Comparison of ENCODE assay signal across 2 cellular contexts in the genomic region with DNA sequence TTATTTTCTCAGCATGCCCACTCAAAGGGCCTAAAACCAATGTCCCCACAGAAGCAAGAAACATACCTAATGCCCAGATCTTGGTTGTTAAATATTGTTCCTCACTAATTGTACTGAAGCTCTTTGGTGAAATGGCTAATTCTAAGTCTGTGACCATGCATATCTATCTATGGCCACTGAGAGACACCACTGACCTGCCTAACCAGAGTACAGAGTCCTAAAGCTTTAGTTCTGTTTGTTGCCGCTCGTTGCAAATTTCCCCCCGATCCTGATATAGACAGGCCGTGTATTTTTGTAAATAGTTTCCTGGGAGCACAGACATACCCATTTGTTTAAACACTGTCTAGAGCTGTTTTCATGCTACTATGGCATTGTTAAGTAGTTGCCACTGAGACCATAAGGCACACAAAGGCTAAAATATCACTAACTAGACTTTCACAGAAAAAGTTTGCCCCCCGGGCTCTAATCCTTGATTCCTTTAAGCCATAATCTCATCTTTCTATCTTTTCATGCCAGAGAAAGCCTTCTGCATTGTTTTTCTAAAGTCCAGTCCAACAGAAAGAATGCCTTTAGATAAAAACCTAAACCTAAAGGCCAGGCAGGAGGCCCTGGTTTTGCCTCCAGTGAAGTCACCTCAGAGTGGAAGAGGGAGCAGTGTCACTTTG.
TF ChIP-seq lines count a peak whose summit lies in the region.

No MANE protein-coding gene starts in this region.

TF ChIP-seq in A549, 52 proteins besides CTCF, POLR2A, EP300 and RAD21 (continued from another document):
- TF ChIP-seq SREBF2 (IDR thresholded peaks at IDR 0.05) = no peak
- TF ChIP-seq HEYL (CRISPR knock-in tag; IDR thresholded peaks at IDR 0.05) = no peak
- TF ChIP-seq JUNB (IDR thresholded peaks at IDR 0.05) = no peak
- TF ChIP-seq, protein P1, sequence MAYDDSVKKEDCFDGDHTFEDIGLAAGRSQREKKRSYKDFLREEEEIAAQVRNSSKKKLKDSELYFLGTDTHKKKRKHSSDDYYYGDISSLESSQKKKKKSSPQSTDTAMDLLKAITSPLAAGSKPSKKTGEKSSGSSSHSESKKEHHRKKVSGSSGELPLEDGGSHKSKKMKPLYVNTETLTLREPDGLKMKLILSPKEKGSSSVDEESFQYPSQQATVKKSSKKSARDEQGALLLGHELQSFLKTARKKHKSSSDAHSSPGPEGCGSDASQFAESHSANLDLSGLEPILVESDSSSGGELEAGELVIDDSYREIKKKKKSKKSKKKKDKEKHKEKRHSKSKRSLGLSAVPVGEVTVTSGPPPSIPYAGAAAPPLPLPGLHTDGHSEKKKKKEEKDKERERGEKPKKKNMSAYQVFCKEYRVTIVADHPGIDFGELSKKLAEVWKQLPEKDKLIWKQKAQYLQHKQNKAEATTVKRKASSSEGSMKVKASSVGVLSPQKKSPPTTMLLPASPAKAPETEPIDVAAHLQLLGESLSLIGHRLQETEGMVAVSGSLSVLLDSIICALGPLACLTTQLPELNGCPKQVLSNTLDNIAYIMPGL (CRISPR knock-in tag; IDR thresholded peaks at IDR 0.05; ENCODE audit: borderline replicate concordance) = no peak
- TF ChIP-seq, protein P2, sequence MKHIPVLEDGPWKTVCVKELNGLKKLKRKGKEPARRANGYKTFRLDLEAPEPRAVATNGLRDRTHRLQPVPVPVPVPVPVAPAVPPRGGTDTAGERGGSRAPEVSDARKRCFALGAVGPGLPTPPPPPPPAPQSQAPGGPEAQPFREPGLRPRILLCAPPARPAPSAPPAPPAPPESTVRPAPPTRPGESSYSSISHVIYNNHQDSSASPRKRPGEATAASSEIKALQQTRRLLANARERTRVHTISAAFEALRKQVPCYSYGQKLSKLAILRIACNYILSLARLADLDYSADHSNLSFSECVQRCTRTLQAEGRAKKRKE (CRISPR knock-in tag; IDR thresholded peaks at IDR 0.05; ENCODE audit: low read depth) = no peak
- TF ChIP-seq ZFP36 (IDR thresholded peaks at IDR 0.05; ENCODE audit: borderline replicate concordance, partially characterized antibody) = no peak

TF ChIP-seq in HepG2, 621 proteins besides CTCF, POLR2A, EP300 and RAD21:
- TF ChIP-seq ZFP36L2 (CRISPR knock-in tag; IDR thresholded peaks at IDR 0.05) = no peak
- peak; percentile 65; the same call in 1 of the 2 replicates for TF ChIP-seq SMC3 (IDR thresholded peaks at IDR 0.05; ENCODE audit: low read length)
- no peak for TF ChIP-seq ATAD3A (CRISPR knock-in tag; IDR thresholded peaks at IDR 0.05)
- no peak for TF ChIP-seq GABPB1 (CRISPR knock-in tag; IDR thresholded peaks at IDR 0.05)
- TF ChIP-seq, protein P3, sequence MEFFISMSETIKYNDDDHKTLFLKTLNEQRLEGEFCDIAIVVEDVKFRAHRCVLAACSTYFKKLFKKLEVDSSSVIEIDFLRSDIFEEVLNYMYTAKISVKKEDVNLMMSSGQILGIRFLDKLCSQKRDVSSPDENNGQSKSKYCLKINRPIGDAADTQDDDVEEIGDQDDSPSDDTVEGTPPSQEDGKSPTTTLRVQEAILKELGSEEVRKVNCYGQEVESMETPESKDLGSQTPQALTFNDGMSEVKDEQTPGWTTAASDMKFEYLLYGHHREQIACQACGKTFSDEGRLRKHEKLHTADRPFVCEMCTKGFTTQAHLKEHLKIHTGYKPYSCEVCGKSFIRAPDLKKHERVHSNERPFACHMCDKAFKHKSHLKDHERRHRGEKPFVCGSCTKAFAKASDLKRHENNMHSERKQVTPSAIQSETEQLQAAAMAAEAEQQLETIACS (CRISPR knock-in tag; IDR thresholded peaks at IDR 0.05) = no peak
- no peak for TF ChIP-seq SP2 (CRISPR knock-in tag; IDR thresholded peaks at IDR 0.05)
- peak; percentile 76 for TF ChIP-seq STAG1 (CRISPR knock-in tag; IDR thresholded peaks at IDR 0.05)
TF ChIP-seq in HepG2: peak in this region for 2.
